Comparison of ENCODE assay signal across 2 cellular contexts in genomic region chr6:11672261-11672660, GRCh38.
A peak's percentile ranks its signal among the peaks of the same experiment; 100 is the strongest.
TF ChIP-seq lines count a peak whose summit lies in the region.

No MANE protein-coding gene starts in this region.

TF ChIP-seq in IMR-90, 13 proteins besides CTCF, POLR2A, EP300 and RAD21:
- no peak for TF ChIP-seq RCOR1 (IDR thresholded peaks at IDR 0.05; ENCODE audit: insufficient replicate concordance, low read length)
- no peak for TF ChIP-seq MAFK (IDR thresholded peaks at IDR 0.05; ENCODE audit: low read depth, low read length)

TF ChIP-seq in K562, 482 proteins besides CTCF, POLR2A, EP300 and RAD21:
- TF ChIP-seq MEIS2 (IDR thresholded peaks at IDR 0.05; ENCODE audit: partially characterized antibody) (peak; percentile 30), ETV5 (CRISPR knock-in tag; IDR thresholded peaks at IDR 0.05; ENCODE audit: low read depth) (no peak), DMBX1 (CRISPR knock-in tag; IDR thresholded peaks at IDR 0.05; ENCODE audit: borderline replicate concordance) (no peak), ZNF3 (CRISPR knock-in tag; IDR thresholded peaks at IDR 0.05) (no peak), STAT6 (CRISPR knock-in tag; IDR thresholded peaks at IDR 0.05) (no peak)
